ENCODE assay signal across 30 cellular contexts in the genomic region with DNA sequence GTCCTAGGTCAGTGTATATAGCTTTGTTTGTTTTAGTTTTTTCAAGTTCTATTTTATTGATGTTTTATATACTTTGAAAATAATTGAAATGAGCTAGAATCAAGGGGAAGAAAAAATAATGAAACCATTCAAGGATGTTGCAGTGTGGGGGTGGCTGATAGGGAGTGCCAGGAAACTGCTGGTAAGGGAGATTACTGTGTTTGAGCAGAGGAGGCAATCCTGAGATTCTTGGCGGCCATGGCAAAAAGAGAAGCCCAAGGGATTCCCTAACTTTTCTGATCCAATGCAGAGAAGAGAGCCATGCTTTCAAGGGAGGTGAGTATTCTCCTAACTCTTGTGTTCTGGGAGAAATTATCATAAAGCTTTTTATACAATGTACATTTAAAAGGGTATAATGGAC. TPM values are rescaled to one million over a fixed set of nuclear protein-coding genes. Genes with fewer than 3 reads are reported as not detected.
DNase-seq lines count a peak whose midpoint lies in the region; ATAC-seq and TF ChIP-seq lines count a peak whose summit lies in the region.
"Had no signal": no experiment of that assay in that cellular context is flagged by ENCODE, and none has a peak within 500 bp of the region (broad histone marks: within the 10 kb centered on the region; RNA-seq: fewer than 3 reads in every experiment).

No MANE protein-coding gene starts in this region.

- peak in 1 of 2 donors; percentile 77 for ATAC-seq in left cardiac atrium
- no peak for ATAC-seq in GM18907 (IDR thresholded peaks at IDR 0.05; ENCODE audit: unreplicated experiment)
- ATAC-seq: activated CD4-positive, alpha-beta T cell treated with anti-CD3 and anti-CD28 coated beads for 36 hours; activated CD8-positive, alpha-beta T cell treated with anti-CD3 and anti-CD28 coated beads, Interleukin-2, amount 10 ng/mL, durations not matched to agents 7 days and 5 days; mucosa of descending colon had no signal

- H3K9me3 ChIP-seq in left ventricle myocardium inferior (replicated peaks): no peaks in the 10 kb centered on the region
- no peaks in the 10 kb centered on the region for H3K9me3 ChIP-seq in adipocyte (ENCODE audit: control insufficient read depth, low read length)
- H3K9me3 ChIP-seq in sigmoid colon: no peaks in the 10 kb centered on the region
- H3K9me3 ChIP-seq: breast epithelium, mucosa of descending colon had no signal

- H3K4me1 ChIP-seq in left ventricle myocardium inferior (no peaks in the 10 kb centered on the region), adipocyte (ENCODE audit: control insufficient read depth, insufficient read depth, low read length) (peaks cover 24% of the 10 kb centered on the region), sigmoid colon (no peaks in the 10 kb centered on the region)
- H3K4me1 ChIP-seq: breast epithelium had no signal

- intact Hi-C loops in left cardiac atrium (cut with DNase I): no loop called here
- intact Hi-C loops in left ventricle myocardium inferior (cut with micrococcal nuclease): no loop called here
- intact Hi-C loops in sigmoid colon (cut with DNase I): no loop called here

- TF ChIP-seq EP300 in sigmoid colon (IDR thresholded peaks at IDR 0.05): no peak

- 19 to 35% methylated on average over 1 of the region's 1 CpG for WGBS in sigmoid colon, 2 donors

- peak; percentile 50 for DNase-seq in left cardiac atrium
- no peak for DNase-seq in left ventricle myocardium inferior
- DNase-seq in adipocyte (ENCODE audit: low read depth): peak; percentile 32
- DNase-seq in fibroblast of pulmonary artery (ENCODE audit: low read depth): peak; percentile 54
- DNase-seq in stromal cell of bone marrow (ENCODE audit: low read depth): peak; percentile 28
- no peak for DNase-seq in activated CD4-positive, alpha-beta T cell treated with anti-CD3 and anti-CD28 coated beads, Interleukin-2, amount 50 U/mL, for 1 hour
- no peak for DNase-seq in sigmoid colon
- DNase-seq: 8988T; activated CD4-positive, alpha-beta T cell treated with anti-CD3 and anti-CD28 coated beads for 36 hours; activated CD8-positive, alpha-beta T cell treated with anti-CD3 and anti-CD28 coated beads, Interleukin-2, amount 10 ng/mL, durations not matched to agents 7 days and 5 days; activated naive CD4-positive, alpha-beta T cell treated with anti-CD3 and anti-CD28 coated beads, Interleukin-2, amount 10 ng/mL, durations not matched to agents 7 days and 5 days; amniotic stem cell; CD4-positive, alpha-beta T cell; effector CD4-positive, alpha-beta T cell; kidney; mucosa of descending colon; NCI-H146; NCI-H345; nephron progenitor cell; SHP77; stimulated activated naive CD4-positive, alpha-beta T cell; T-helper 2 cell had no signal

- H3K27me3 ChIP-seq in left ventricle myocardium inferior (ENCODE audit: low read depth) (no peaks in the 10 kb centered on the region), adipocyte (replicated peaks; ENCODE audit: control insufficient read depth, insufficient read depth, low read length) (no peaks in the 10 kb centered on the region), sigmoid colon (no peaks in the 10 kb centered on the region)
- H3K27me3 ChIP-seq: breast epithelium had no signal

- no peak overlapping the region for H3K9ac ChIP-seq in adipocyte (ENCODE audit: low read length)

- H3K36me3 ChIP-seq in left ventricle myocardium inferior (no peaks in the 10 kb centered on the region), adipocyte (ENCODE audit: control insufficient read depth, insufficient read depth, low read length, severe bottlenecking) (no peaks in the 10 kb centered on the region), sigmoid colon (no peaks in the 10 kb centered on the region)
- H3K36me3 ChIP-seq: breast epithelium had no signal

- TF ChIP-seq POLR2A in sigmoid colon (IDR thresholded peaks at IDR 0.05): no peak

- H3K27ac ChIP-seq in left ventricle myocardium inferior (replicated peaks) (no peak overlapping the region), sigmoid colon (no peak overlapping the region)
- H3K27ac ChIP-seq: breast epithelium, skin epidermis, VCaP had no signal

- H3K4me3 ChIP-seq in left ventricle myocardium inferior (no peak overlapping the region), adipocyte (ENCODE audit: low read length) (no peak overlapping the region), fibroblast of pulmonary artery (replicated peaks; ENCODE audit: low read depth, low read length) (no peak overlapping the region), sigmoid colon (no peak overlapping the region)
- H3K4me3 ChIP-seq: breast epithelium, lung, mucosa of descending colon, skin epidermis had no signal

- no peak for TF ChIP-seq CTCF in left ventricle myocardium inferior (IDR thresholded peaks at IDR 0.05; ENCODE audit: borderline replicate concordance)
- TF ChIP-seq CTCF in fibroblast of pulmonary artery (IDR thresholded peaks at IDR 0.05; ENCODE audit: low read length, missing control alignments): no peak
- TF ChIP-seq CTCF in sigmoid colon (IDR thresholded peaks at IDR 0.05): no peak

RNA-seq across cellular contexts. Expression of a gene that starts 16.6 kb away (rescaled TPM):
- not detected for total RNA-seq in left cardiac atrium
- total RNA-seq in left ventricle myocardium inferior: not detected
- total RNA-seq in sigmoid colon: not detected
- polyA plus RNA-seq in sigmoid colon: not detected
- total RNA-seq: activated CD4-positive, alpha-beta T cell treated with anti-CD3 and anti-CD28 coated beads for 36 hours; activated CD8-positive, alpha-beta T cell treated with anti-CD3 and anti-CD28 coated beads, Interleukin-2, amount 10 ng/mL, durations not matched to agents 7 days and 5 days; breast epithelium; CD4-positive, alpha-beta T cell; kidney; lung; mucosa of descending colon; osteocyte; temporal lobe; urinary bladder had no signal
- polyA plus RNA-seq: lung, urinary bladder had no signal

Comparison
In these comparisons a context has a peak if more than half of its experiments do, and no peak if none do; other contexts are left out.
1. DNase-seq: peak in left cardiac atrium (single experiment), adipocyte (single experiment), fibroblast of pulmonary artery (single experiment) and stromal cell of bone marrow (single experiment); none in left ventricle myocardium inferior (single experiment), activated CD4-positive, alpha-beta T cell treated with anti-CD3 and anti-CD28 coated beads, Interleukin-2, amount 50 U/mL, for 1 hour (single experiment) and sigmoid colon (single experiment).